9 cellular contexts compared by ENCODE assay signal in genomic region chr16:21301895-21302291, GRCh38. TPM values are rescaled to one million over a fixed set of nuclear protein-coding genes. Genes with fewer than 3 reads are reported as not detected.
DNase-seq lines count a peak whose midpoint lies in the region; ATAC-seq and TF ChIP-seq lines count a peak whose summit lies in the region.
"Had no signal": no experiment of that assay in that cellular context is flagged by ENCODE, and none has a peak within 500 bp of the region (broad histone marks: within the 10 kb centered on the region; RNA-seq: fewer than 3 reads in every experiment).

No MANE protein-coding gene starts in this region.

- peak overlapping the region; percentile 89 for H3K4me2 ChIP-seq in GM23248 (ENCODE audit: unreplicated experiment)

- DNase-seq in GM23248 (no peak), RWPE1 (ENCODE audit: low spot score) (no peak), fibroblast of peridontal ligament (ENCODE audit: extremely low read depth) (peak; percentile 44), sigmoid colon (no peak), Ammon's horn (ENCODE audit: low spot score) (no peak), NCI-H774 (lab: John Stamatoyannopoulos, UW) (no peak)

- no peaks in the 10 kb centered on the region for H3K9me3 ChIP-seq in GM23248 (ENCODE audit: low read depth)
- H3K9me3 ChIP-seq in sigmoid colon: no peaks in the 10 kb centered on the region

- WGBS in GM23248 (ENCODE audit: low coverage in 1 of 2, low lambda C conversion rate in 2 of 2, missing lambda C conversion rate in 2 of 2), 2 experiments: 1 to 5% methylated on average over 12 to 17 of the region's 17 CpGs
- 0 to 1% methylated on average over 17 of the region's 17 CpGs for WGBS in sigmoid colon, 2 donors

- ATAC-seq in HG03378 (IDR thresholded peaks at IDR 0.05; ENCODE audit: unreplicated experiment) (no peak), HG03097 (IDR thresholded peaks at IDR 0.05; ENCODE audit: low FRiP score, unreplicated experiment) (no peak)

- TF ChIP-seq POLR2A in sigmoid colon (IDR thresholded peaks at IDR 0.05): no peak

- H2AFZ ChIP-seq in GM23248: peak overlapping the region; percentile 95

- in situ Hi-C loops in GM23248 (cut with MboI): no loop called here

- H3K79me2 ChIP-seq in GM23248 (ENCODE audit: insufficient read depth): peaks cover 12% of the 10 kb centered on the region; the same call in 1 of the 2 replicates

- H3F3A ChIP-seq in GM23248 (ENCODE audit: insufficient read depth): peaks cover 10% of the 10 kb centered on the region

- CTCF ChIA-PET in RWPE1 (lab: Yijun Ruan, JAX): interaction anchor here (1.9 to 2.1 kb wide), 2 partner anchors 13 to 144 kb away, joined by 12 to 32 read pairs; partner anchors contain the start of gene LDAF1

- H3K4me3 ChIP-seq in GM23248: peak overlapping the region; percentile 90
- peak overlapping the region; percentile 50 to 67 (median 63) for H3K4me3 ChIP-seq in sigmoid colon

- no peaks in the 10 kb centered on the region for H3K27me3 ChIP-seq in GM23248 (replicated peaks; ENCODE audit: insufficient read depth)
- H3K27me3 ChIP-seq in sigmoid colon: no peaks in the 10 kb centered on the region

- H3K36me3 ChIP-seq in GM23248 (ENCODE audit: low read depth) (no peaks in the 10 kb centered on the region), sigmoid colon (no peaks in the 10 kb centered on the region)

- intact Hi-C loops in sigmoid colon (cut with DNase I): loop anchor here (2.0 to 10.0 kb wide), 4 partner anchors 23 to 1365 kb away; partner anchors contain the start of gene CRYM

- H3K9me2 ChIP-seq in GM23248 (ENCODE audit: insufficient read depth): no peaks in the 10 kb centered on the region

- peak overlapping the region; percentile 90 for H3K27ac ChIP-seq in GM23248
- peak overlapping the region; percentile 97 for H3K27ac ChIP-seq in RWPE1
- H3K27ac ChIP-seq in sigmoid colon: peak overlapping the region; percentile 81 to 89 (median 86)

- peak overlapping the region; percentile 85 for H3K9ac ChIP-seq in GM23248

- POLR2A ChIA-PET in RWPE1 (lab: Yijun Ruan, JAX; ENCODE audit: low non-redundant PET): interaction anchor here (0.7 to 1.9 kb wide), 2 partner anchors 43 to 143 kb away, joined by 3 to 7 read pairs; no protein-coding TSS in a partner anchor

- no peak for TF ChIP-seq EP300 in sigmoid colon (IDR thresholded peaks at IDR 0.05)

- peaks cover 20% of the 10 kb centered on the region for H3K4me1 ChIP-seq in GM23248 (ENCODE audit: insufficient read depth)
- peaks cover 0 to 20% (median 11%) of the 10 kb centered on the region in 4 donors for H3K4me1 ChIP-seq in sigmoid colon

- H4K20me1 ChIP-seq in GM23248 (ENCODE audit: insufficient read depth): no peaks in the 10 kb centered on the region

- TF ChIP-seq CTCF in RWPE1 (conservative IDR thresholded peaks at IDR 0.05; ENCODE audit: low read depth) (0 out of 2 replicates have a peak, but pooled peaks have one; percentile 2), sigmoid colon (IDR thresholded peaks at IDR 0.05) (peak in 1 of 4 experiments; percentile 15)

RNA-seq across cellular contexts. Expression of gene CRYM, which starts 23.8 kb away (rescaled TPM):
- total RNA-seq in GM23248 (2014; rRNA removed; shearing (Covaris generic)): not detected in 2 replicates
- polyA plus RNA-seq in GM23248 (2016; fragmentation: Nextera tagmentation; extraction: Ambion mirVana) (not detected in 2 replicates), sigmoid colon (10 to 100 TPM in 2 of 3 donors, 1 to 10 TPM in 1; 7.8 to 24.7 (median 19.8) TPM)
- 1 to 10 TPM; 1.6 to 6.1 (median 4.6) TPM for total RNA-seq in sigmoid colon
- total RNA-seq: HT1080 had no signal
